ENCODE assay signal across 8 cellular contexts in genomic region chrX:45849261-45849660, GRCh38.
DNase-seq lines count a peak whose midpoint lies in the region; ATAC-seq and TF ChIP-seq lines count a peak whose summit lies in the region.

No MANE protein-coding gene starts in this region.

- H3K27me3 Mint-ChIP-seq in CD14-positive monocyte (ENCODE audit: low read depth in 3 of 3) (peaks cover 26 to 30% (median 27%) of the 10 kb centered on the region in 3 donors), GM23338 (ENCODE audit: insufficient read depth, low read depth, poor library complexity) (no peaks in the 10 kb centered on the region)

- H3K4me1 ChIP-seq in GM23338 (ENCODE audit: insufficient read depth) (peaks cover 18% of the 10 kb centered on the region; the same call in 1 of the 2 replicates), Panc1 (ENCODE audit: control insufficient read depth, insufficient read depth, low read length) (peaks cover 10% of the 10 kb centered on the region; the same call in 1 of the 2 replicates)

- H3K79me2 ChIP-seq in GM23338 (replicated peaks; ENCODE audit: insufficient read depth) = peaks cover 68% of the 10 kb centered on the region

- in situ Hi-C loops in Panc1 (cut with HindIII; ENCODE audit: low pct_unique_long_range_greater_than_20kb, low sequenced_read_pairs) = no loop called here

- H3K9me3 ChIP-seq in Panc1 (ENCODE audit: control insufficient read depth, insufficient read depth, low read depth, low read length) = no peaks in the 10 kb centered on the region

- peak overlapping the region; percentile 83 for H3K4me2 ChIP-seq in GM23338

- DNase-seq in CD14-positive monocyte (ENCODE audit: low spot score) = no peak
- DNase-seq in GM23338 (ENCODE audit: low spot score) = peak; percentile 14
- DNase-seq in Panc1 (ENCODE audit: low read depth, low spot score) = no peak
- DNase-seq in cardiac fibroblast (ENCODE audit: low read depth in 2 of 2) = peak; percentile 76 to 86
- DNase-seq in lung microvascular endothelial cell (ENCODE audit: low read depth in 2 of 2) = peak; percentile 50 to 80

- H3K9me3 Mint-ChIP-seq in CD14-positive monocyte (peaks cover 0 to 9% (median 5%) of the 10 kb centered on the region in 7 donors), GM23338 (0 out of 3 replicates have a peak, but pooled peaks cover 2% of the 10 kb centered on the region)

- POLR2A ChIA-PET in Panc1 (lab: Charles Lee) = no interaction called here

- H3K4me3 ChIP-seq in GM23338 (peak overlapping the region; percentile 87), Panc1 (ENCODE audit: low read depth in 2 of 2, low read length in 2 of 2) (peak overlapping the region; percentile 84 to 90), cardiac fibroblast (replicated peaks in 1 of 2; ENCODE audit: low read depth in 2 of 2, low read length in 2 of 2) (peak overlapping the region; percentile 13 to 68)

- H3K36me3 Mint-ChIP-seq in CD14-positive monocyte (no peaks in the 10 kb centered on the region), GM23338 (ENCODE audit: low read depth) (peaks cover 58% of the 10 kb centered on the region)

- TF ChIP-seq CTCF in CD14-positive monocyte (IDR thresholded peaks at IDR 0.05) = peak; percentile 29
- peak in 1 of 2 experiments; percentile 24; a peak in 1 of 4 replicates for TF ChIP-seq CTCF in GM23338 (conservative IDR thresholded peaks at IDR 0.05; ENCODE audit: low read depth in 2 of 2)
- TF ChIP-seq CTCF in Panc1 (IDR thresholded peaks at IDR 0.05) = peak; percentile 52; the same call in 1 of the 2 replicates
- peak; percentile 34 for TF ChIP-seq CTCF in cardiac fibroblast (IDR thresholded peaks at IDR 0.05; ENCODE audit: low read depth, low read length)

- no peak overlapping the region for H2AFZ ChIP-seq in GM23338

- peaks cover 8% of the 10 kb centered on the region for H4K20me1 ChIP-seq in GM23338 (replicated peaks; ENCODE audit: insufficient read depth)

- BruUV-seq in Panc1 (replicated peaks; lab: Mats Ljungman, UMichigan) = no TSS peak

- H3K4me1 Mint-ChIP-seq in CD14-positive monocyte (peaks cover 19% of the 10 kb centered on the region), GM23338 (peaks cover 30% of the 10 kb centered on the region)

- H3K27ac ChIP-seq in GM23338 (ENCODE audit: low read depth) (no peak overlapping the region), Panc1 (ENCODE audit: low read length) (peak overlapping the region; percentile 93)

- H3K27ac Mint-ChIP-seq in CD14-positive monocyte (no peak overlapping the region), GM23338 (no peak overlapping the region)

- no peaks in the 10 kb centered on the region for H3F3A ChIP-seq in GM23338 (replicated peaks; ENCODE audit: low read depth)

- H3K9me2 ChIP-seq in GM23338 (ENCODE audit: insufficient read depth) = no peaks in the 10 kb centered on the region

- H3K4me3 Mint-ChIP-seq in CD14-positive monocyte (peak overlapping the region; percentile 90 to 98), GM23338 (peak overlapping the region; percentile 99)

- intact Hi-C loops in CD14-positive monocyte (cut with micrococcal nuclease) (no loop called here), Panc1 (cut with micrococcal nuclease; ENCODE audit: unreplicated experiment) (no loop called here)

- peaks cover 10% of the 10 kb centered on the region; the same call in 1 of the 2 replicates for H3K36me3 ChIP-seq in GM23338 (ENCODE audit: insufficient read depth)
- no peaks in the 10 kb centered on the region; the same call in 1 of the 2 replicates for H3K36me3 ChIP-seq in Panc1 (ENCODE audit: control insufficient read depth, insufficient read depth, low read length)

- H3K27me3 ChIP-seq in GM23338 (ENCODE audit: insufficient read depth) (no peaks in the 10 kb centered on the region), Panc1 (ENCODE audit: control insufficient read depth, insufficient read depth, low read length) (no peaks in the 10 kb centered on the region)

- no peak for ATAC-seq in GM23338
- 0 out of 2 replicates have a peak, but pooled peaks have one; percentile 22 for ATAC-seq in Panc1
- ATAC-seq in HG02642 (IDR thresholded peaks at IDR 0.05; ENCODE audit: poor library complexity, unreplicated experiment) = no peak
- no peak for ATAC-seq in HG02610 (IDR thresholded peaks at IDR 0.05; ENCODE audit: unreplicated experiment)
- ATAC-seq in HG03159 (IDR thresholded peaks at IDR 0.05; ENCODE audit: unreplicated experiment) = no peak

- CTCF ChIA-PET in Panc1 (lab: Charles Lee) = interaction anchor here (0.9 kb wide), 1 partner anchor 559 kb away, joined by 3 read pairs; no protein-coding TSS in a partner anchor

TF ChIP-seq in GM23338, 12 proteins besides CTCF, POLR2A, EP300 and RAD21 (continues in another document):
- TF ChIP-seq EZH2phosphoT487 (IDR thresholded peaks at IDR 0.05; ENCODE audit: unreplicated experiment) = no peak
- no peak for TF ChIP-seq NANOG (IDR thresholded peaks at IDR 0.05; ENCODE audit: borderline replicate concordance)
- no peak for TF ChIP-seq CREB1 (CRISPR knock-in tag; IDR thresholded peaks at IDR 0.05; ENCODE audit: low read depth)
- TF ChIP-seq STAT1 (IDR thresholded peaks at IDR 0.05; ENCODE audit: unreplicated experiment) = no peak
- TF ChIP-seq ZNF462 (CRISPR knock-in tag; IDR thresholded peaks at IDR 0.05) = no peak
- TF ChIP-seq ZNF114 (CRISPR knock-in tag; IDR thresholded peaks at IDR 0.05) = no peak
- no peak for TF ChIP-seq ZNF331 (CRISPR knock-in tag; IDR thresholded peaks at IDR 0.05; ENCODE audit: low read depth)
- no peak for TF ChIP-seq POLR2AphosphoS5 (IDR thresholded peaks at IDR 0.05; ENCODE audit: low read depth)
- no peak for TF ChIP-seq JUNB (IDR thresholded peaks at IDR 0.05; ENCODE audit: unreplicated experiment)

Comparison
In these comparisons a context has a peak if more than half of its experiments do, and no peak if none do; other contexts are left out.
1. DNase-seq: peak in GM23338 (single experiment), cardiac fibroblast (2 of 2) and lung microvascular endothelial cell (2 of 2); none in CD14-positive monocyte (single experiment) and Panc1 (single experiment).
2. Peak in every context shown above with its lines, with median percentiles within 50 percentile points of each other: H3K4me3 ChIP-seq.